22 cellular contexts compared by ENCODE assay signal in genomic region chr6:163563303-163563702, GRCh38.
DNase-seq lines count a peak whose midpoint lies in the region; ATAC-seq and TF ChIP-seq lines count a peak whose summit lies in the region.
"Had no signal": no experiment of that assay in that cellular context is flagged by ENCODE, and none has a peak within 500 bp of the region (broad histone marks: within the 10 kb centered on the region; RNA-seq: fewer than 3 reads in every experiment).

No MANE protein-coding gene starts in this region.

- H3K9me3 Mint-ChIP-seq in WTC11, result no peaks in the 10 kb centered on the region
- no peaks in the 10 kb centered on the region for H3K9me3 Mint-ChIP-seq in activated naive CD4-positive, alpha-beta T cell treated with anti-CD3 and anti-CD28 coated beads, Interleukin-2, amount 10 ng/mL, durations not matched to agents 7 days and 5 days
- H3K9me3 Mint-ChIP-seq: CD8-positive, alpha-beta T cell had no signal

- POLR2A ChIA-PET in WTC11 (lab: Charles Lee), result no interaction called here

- ATAC-seq in heart right ventricle (peak in 6 of 8 donors; percentile 13 to 49 (median 26)), Right ventricle myocardium superior (ENCODE audit: poor library complexity) (no peak), WTC11 (no peak), left ventricle myocardium superior (peak; percentile 22)
- ATAC-seq: A549; CD8-positive, alpha-beta T cell; SK-N-SH treated with all-trans-retinoic acid at 6 μM for 48 hours had no signal

- H3K4me3 ChIP-seq in heart right ventricle, result no peak overlapping the region
- H3K4me3 ChIP-seq: A549; BLaER1 treated with 17β-estradiol and CSF1 and Interleukin-3, amounts not matched to agents 10 nM and 100 nM; MG63 had no signal

- no peak for TF ChIP-seq CTCF in heart right ventricle (IDR thresholded peaks at IDR 0.05)
- TF ChIP-seq CTCF in WTC11 (IDR thresholded peaks at IDR 0.05), result no peak

- no peaks in the 10 kb centered on the region for H3K27me3 Mint-ChIP-seq in WTC11 (ENCODE audit: low read depth)
- no peaks in the 10 kb centered on the region for H3K27me3 Mint-ChIP-seq in activated naive CD4-positive, alpha-beta T cell treated with anti-CD3 and anti-CD28 coated beads, Interleukin-2, amount 10 ng/mL, durations not matched to agents 7 days and 5 days

- H3K4me1 Mint-ChIP-seq in WTC11, result peaks cover 17% of the 10 kb centered on the region
- H3K4me1 Mint-ChIP-seq in activated naive CD4-positive, alpha-beta T cell treated with anti-CD3 and anti-CD28 coated beads, Interleukin-2, amount 10 ng/mL, durations not matched to agents 7 days and 5 days, result no peaks in the 10 kb centered on the region

- intact Hi-C loops in heart right ventricle (cut with DNase I) (loop anchor here in 4 of 10 donors (5.0 to 10.0 kb wide), 5 partner anchors 136 to 541 kb away; no protein-coding TSS in a partner anchor), Right ventricle myocardium superior (cut with DNase I) (loop anchor here (10.0 kb wide), 1 partner anchor 379 kb away; no protein-coding TSS in a partner anchor), left ventricle myocardium superior (cut with micrococcal nuclease) (loop anchor here (10.0 kb wide), 2 partner anchors 129 to 391 kb away; no protein-coding TSS in a partner anchor)

- no peaks in the 10 kb centered on the region for H3K27me3 ChIP-seq in heart right ventricle
- H3K27me3 ChIP-seq: BLaER1 treated with 17β-estradiol and CSF1 and Interleukin-3, amounts not matched to agents 10 nM and 100 nM; MG63 had no signal

- peaks cover 0 to 77% (median 60%) of the 10 kb centered on the region in 9 donors for H3K4me1 ChIP-seq in heart right ventricle
- H3K4me1 ChIP-seq: A549 had no signal

- DNase-seq in heart right ventricle, result no peak
- no peak for DNase-seq in Right ventricle myocardium superior
- DNase-seq in WTC11 (ENCODE audit: low spot score), result no peak
- no peak for DNase-seq in left ventricle myocardium superior
- DNase-seq in substantia nigra (lab: John Stamatoyannopoulos, UW), result no peak
- no peak for DNase-seq in NCI-H345 (lab: John Stamatoyannopoulos, UW)
- DNase-seq in NCI-H345 treated with DMSO at 0.1 percent for 48 hours (lab: John Stamatoyannopoulos, UW; ENCODE audit: unreplicated experiment), result no peak
- DNase-seq in activated naive CD4-positive, alpha-beta T cell treated with anti-CD3 and anti-CD28 coated beads, Interleukin-2, amount 10 ng/mL, durations not matched to agents 7 days and 5 days, result no peak
- DNase-seq: Calu3; CD8-positive, alpha-beta T cell; MG63; NCI-H1048; NCI-H146; NCI-H2029 treated with DMSO at 0.1 percent for 48 hours; NCI-H2171; NCI-H446 treated with DMSO at 0.1 percent for 48 hours; NCI-H748 treated with DMSO at 0.1 percent for 48 hours; OCI-M1; SHP77 treated with DMSO at 0.1 percent for 48 hours had no signal

- H3K9me3 ChIP-seq in heart right ventricle, result no peaks in the 10 kb centered on the region
- H3K9me3 ChIP-seq: A549; BLaER1 treated with 17β-estradiol and CSF1 and Interleukin-3, amounts not matched to agents 10 nM and 100 nM; MG63 had no signal

- H3K27ac ChIP-seq in heart right ventricle (peak overlapping the region in 1 of 10 donors; percentile 18), substantia nigra (ENCODE audit: low read depth, low read length, poor library complexity, severe bottlenecking) (peak overlapping the region; percentile 8)
- H3K27ac ChIP-seq: A549; BLaER1 treated with 17β-estradiol and CSF1 and Interleukin-3, amounts not matched to agents 10 nM and 100 nM had no signal

- CTCF ChIA-PET in WTC11 (lab: Charles Lee), result no interaction called here
- CTCF ChIA-PET in activated naive CD4-positive, alpha-beta T cell treated with anti-CD3 and anti-CD28 coated beads, Interleukin-2, amount 10 ng/mL, durations not matched to agents 7 days and 5 days (lab: Charles Lee), result no interaction called here

- H3K36me3 Mint-ChIP-seq in WTC11, result peaks cover 27% of the 10 kb centered on the region
- peaks cover 26% of the 10 kb centered on the region for H3K36me3 Mint-ChIP-seq in activated naive CD4-positive, alpha-beta T cell treated with anti-CD3 and anti-CD28 coated beads, Interleukin-2, amount 10 ng/mL, durations not matched to agents 7 days and 5 days

- H3K36me3 ChIP-seq in heart right ventricle, result peaks cover 0 to 97% (median 8%) of the 10 kb centered on the region in 9 donors

- peak overlapping the region; percentile 71 for H3K27ac Mint-ChIP-seq in WTC11
- no peak overlapping the region for H3K27ac Mint-ChIP-seq in activated naive CD4-positive, alpha-beta T cell treated with anti-CD3 and anti-CD28 coated beads, Interleukin-2, amount 10 ng/mL, durations not matched to agents 7 days and 5 days
- H3K27ac Mint-ChIP-seq: CD8-positive, alpha-beta T cell had no signal

- H3K4me3 Mint-ChIP-seq in WTC11, result no peak overlapping the region
- no peak overlapping the region for H3K4me3 Mint-ChIP-seq in activated naive CD4-positive, alpha-beta T cell treated with anti-CD3 and anti-CD28 coated beads, Interleukin-2, amount 10 ng/mL, durations not matched to agents 7 days and 5 days
- H3K4me3 Mint-ChIP-seq: CD8-positive, alpha-beta T cell had no signal

- 80 to 81% methylated on average over 8 of the region's 8 CpGs for WGBS in heart right ventricle, 2 donors

TF ChIP-seq in WTC11, 78 proteins besides CTCF, POLR2A, EP300 and RAD21:
- no peak for TF ChIP-seq ATF1 (CRISPR knock-in tag; IDR thresholded peaks at IDR 0.05)
- no peak for TF ChIP-seq ERG (CRISPR knock-in tag; IDR thresholded peaks at IDR 0.05)
- no peak for TF ChIP-seq ZNF281 (CRISPR knock-in tag; IDR thresholded peaks at IDR 0.05)
TF ChIP-seq in WTC11: peak in this region for 0.

Comparison
In these comparisons a context has a peak if more than half of its experiments do, and no peak if none do; other contexts are left out.
1. ATAC-seq: peak in heart right ventricle (6 of 8) and left ventricle myocardium superior (single experiment); none in Right ventricle myocardium superior (single experiment) and WTC11 (single experiment).